ENCODE assay signal across 8 cellular contexts in the genomic region with DNA sequence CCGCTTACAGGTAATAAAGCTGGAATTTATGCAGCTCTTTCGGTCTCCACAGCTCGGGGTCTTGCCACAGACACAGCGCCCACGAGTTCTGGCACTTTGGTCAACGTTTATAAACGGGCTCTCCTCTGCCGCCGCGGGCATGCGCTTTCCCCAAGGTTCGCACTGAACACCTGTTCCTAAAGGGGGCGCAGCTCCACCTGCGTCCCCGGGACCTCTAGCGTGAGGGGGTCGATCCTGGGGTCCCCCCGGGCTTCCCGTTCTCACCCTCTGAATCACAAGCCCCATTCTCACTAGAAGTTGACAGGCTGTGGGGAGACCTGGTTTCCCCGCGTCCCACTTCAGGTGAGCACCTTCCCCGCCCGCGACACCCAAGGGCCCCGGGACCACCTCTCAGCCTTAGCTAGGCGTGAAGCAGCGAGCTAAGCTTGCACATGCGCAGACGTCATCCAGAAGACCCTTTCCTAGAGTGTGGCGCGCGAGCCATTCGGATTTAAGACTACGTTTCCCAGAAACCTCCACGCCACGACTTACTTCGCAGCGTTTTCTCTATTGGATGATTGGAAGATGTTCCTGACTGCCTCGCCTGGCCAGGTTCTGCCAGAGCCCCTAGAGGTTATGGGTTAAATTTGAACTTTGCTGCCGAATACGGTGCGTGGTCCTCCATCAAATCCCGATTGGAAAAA. TPM values are rescaled to one million over a fixed set of nuclear protein-coding genes. Genes with fewer than 3 reads are reported as not detected.
DNase-seq lines count a peak whose midpoint lies in the region; TF ChIP-seq lines count a peak whose summit lies in the region.

No MANE protein-coding gene starts in this region.

- TF ChIP-seq EP300 in tibial nerve (IDR thresholded peaks at IDR 0.05) = no peak

- TF ChIP-seq CTCF in GM12873 (IDR thresholded peaks at IDR 0.05; ENCODE audit: insufficient read depth, low read depth, low read length, missing control alignments) (peak; percentile 44), HFF-Myc (IDR thresholded peaks at IDR 0.05; ENCODE audit: low read depth, low read length, missing control alignments) (no peak), tibial nerve (IDR thresholded peaks at IDR 0.05) (no peak)

- H3K27me3 ChIP-seq in iPS-18a (ENCODE audit: control insufficient read depth, insufficient read depth, low read length) (peaks cover 18% of the 10 kb centered on the region), tibial nerve (peaks cover 0 to 39% of the 10 kb centered on the region in 2 donors)

- WGBS in tibial nerve, 2 donors = 1 to 2% methylated on average over 43 of the region's 43 CpGs

- H3K27ac ChIP-seq in iPS-18a (ENCODE audit: low read length) (no peak overlapping the region), tibial nerve (peak overlapping the region in 2 of 4 donors; percentile 12 to 59)

- in situ Hi-C loops in T47D (cut with HindIII; ENCODE audit: low pct_unique_long_range_greater_than_20kb, low sequenced_read_pairs) = no loop called here

- H3K9me3 ChIP-seq in iPS-18a (ENCODE audit: control insufficient read depth, low read depth, low read length) (no peaks in the 10 kb centered on the region), tibial nerve (peaks cover 0 to 5% (median 2%) of the 10 kb centered on the region in 4 donors)

- no peaks in the 10 kb centered on the region for H3K36me3 ChIP-seq in iPS-18a (ENCODE audit: control insufficient read depth, low read depth, low read length)
- H3K36me3 ChIP-seq in tibial nerve = peaks cover 0 to 5% (median 0%) of the 10 kb centered on the region in 3 donors

- no peak overlapping the region for H3K9ac ChIP-seq in iPS-18a (ENCODE audit: low read length)

- DNase-seq in HFF-Myc (ENCODE audit: extremely low read depth, low read depth) = no peak
- DNase-seq in NCI-H1092 (lab: John Stamatoyannopoulos, UW) = peak; percentile 96
- DNase-seq in SK-N-DZ (ENCODE audit: low spot score) = peak; percentile 96
- DNase-seq in T47D (ENCODE audit: low read depth in 1 of 2, low spot score in 1 of 2) = peak; percentile 79 to 82
- peak; percentile 50 for DNase-seq in skeletal muscle cell (ENCODE audit: low read depth)
- no peak for DNase-seq in tibial nerve (ENCODE audit: low spot score in 2 of 2)

- H3K4me1 ChIP-seq in iPS-18a (ENCODE audit: control insufficient read depth, low read depth, low read length) (no peaks in the 10 kb centered on the region), tibial nerve (peaks cover 0 to 22% (median 6%) of the 10 kb centered on the region in 4 donors)

- no peak for TF ChIP-seq POLR2A in tibial nerve (IDR thresholded peaks at IDR 0.05)

- peak overlapping the region; percentile 43 for H3K4me3 ChIP-seq in HFF-Myc (replicated peaks; ENCODE audit: low read depth, low read length)
- peak overlapping the region; percentile 62 for H3K4me3 ChIP-seq in iPS-18a (ENCODE audit: low read length)
- H3K4me3 ChIP-seq in skeletal muscle cell (ENCODE audit: low read depth, low read length) = peak overlapping the region; percentile 74
- H3K4me3 ChIP-seq in tibial nerve = peak overlapping the region in 2 of 4 donors; percentile 33 to 44

RNA-seq across cellular contexts. Expression of a gene that starts 21.3 kb away (rescaled TPM):
- polyA plus RNA-seq in SK-N-DZ (2014; cell fraction: cytosol; rRNA removed) = 2.1 and 4.7 TPM in 2 replicates
- polyA plus RNA-seq in SK-N-DZ (2014; cell fraction: nucleus; rRNA removed) = 7.4 and 10.8 TPM in 2 replicates
- total RNA-seq in tibial nerve = 10 to 100 TPM in 2 of 4 donors, 1 to 10 TPM in 2; 8.0 to 15.9 (median 9.6) TPM

RNA-seq across cellular contexts. Expression of a gene that starts 53.0 kb away (rescaled TPM):
- not detected in 2 replicates for polyA plus RNA-seq in SK-N-DZ (2014; cell fraction: cytosol; rRNA removed)
- not detected in 2 replicates for polyA plus RNA-seq in SK-N-DZ (2014; cell fraction: nucleus; rRNA removed)
- total RNA-seq in tibial nerve = not detected

Comparison
In these comparisons a context has a peak if more than half of its experiments do, and no peak if none do; other contexts are left out.
1. DNase-seq: peak in NCI-H1092 (single experiment), SK-N-DZ (single experiment), T47D (2 of 2) and skeletal muscle cell (single experiment); none in HFF-Myc (single experiment) and tibial nerve (0 of 2).